In the genomic region with DNA sequence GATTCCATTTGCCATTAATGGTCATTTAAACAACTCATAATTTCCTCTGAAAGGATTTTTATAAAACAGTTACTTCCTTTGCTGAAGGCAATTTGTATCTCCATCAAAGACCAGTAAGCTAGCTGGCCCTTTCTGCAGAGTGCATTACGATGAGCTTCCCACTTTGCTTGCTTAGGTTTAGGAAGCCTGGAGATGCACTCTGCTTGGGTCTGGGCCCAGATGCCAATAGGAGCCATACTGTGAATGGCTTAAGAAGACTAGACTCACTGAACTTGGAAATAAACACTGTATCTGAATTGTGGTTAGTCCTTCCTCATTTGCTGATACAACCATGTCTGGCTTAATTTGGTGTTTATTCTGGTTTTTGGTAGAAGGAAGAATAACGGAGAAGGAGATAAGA, we compare ENCODE assay signal across 15 cellular contexts. TPM values are rescaled to one million over a fixed set of nuclear protein-coding genes. Genes with fewer than 3 reads are reported as not detected.
DNase-seq lines count a peak whose midpoint lies in the region; ATAC-seq and TF ChIP-seq lines count a peak whose summit lies in the region.
"Had no signal": no experiment of that assay in that cellular context is flagged by ENCODE, and none has a peak within 500 bp of the region (broad histone marks: within the 10 kb centered on the region; RNA-seq: fewer than 3 reads in every experiment).

No MANE protein-coding gene starts in this region.

- no peak for ATAC-seq in activated T-cell treated with anti-CD3 and anti-CD28 coated beads, Interleukin-2, amount 50 U/mL, for 4 hours
- no peak for ATAC-seq in stimulated activated naive CD8-positive, alpha-beta T cell treated with anti-CD3 and anti-CD28 coated beads, Interleukin-15, amount 100 ng/mL, for 72 hours

- peak overlapping the region in 3 of 5 experiments; percentile 46 to 97 (median 96) for H3K27ac Mint-ChIP-seq in brain
- peak overlapping the region in 1 of 2 donors; percentile 83 for H3K27ac Mint-ChIP-seq in stimulated activated naive CD8-positive, alpha-beta T cell treated with anti-CD3 and anti-CD28 coated beads, Interleukin-15, amount 100 ng/mL, for 72 hours

- H3F3A ChIP-seq in OCI-LY1 (ENCODE audit: insufficient read depth, low read length): no peaks in the 10 kb centered on the region

- H3K27me3 Mint-ChIP-seq in activated T-cell treated with anti-CD3 and anti-CD28 coated beads, Interleukin-2, amount 50 U/mL, for 4 hours (ENCODE audit: low read depth): no peaks in the 10 kb centered on the region
- peaks cover 3% of the 10 kb centered on the region for H3K27me3 Mint-ChIP-seq in brain
- no peaks in the 10 kb centered on the region for H3K27me3 Mint-ChIP-seq in stimulated activated naive CD8-positive, alpha-beta T cell treated with anti-CD3 and anti-CD28 coated beads, Interleukin-15, amount 100 ng/mL, for 72 hours

- peak overlapping the region; percentile 75 for H3K27ac ChIP-seq in OCI-LY1 (ENCODE audit: low read depth, low read length, poor library complexity, severe bottlenecking)
- H3K27ac ChIP-seq: brain microvascular endothelial cell, SJCRH30, VCaP had no signal

- no peak overlapping the region for H3K4me2 ChIP-seq in OCI-LY1 (ENCODE audit: low read length)

- H3K9me2 ChIP-seq in OCI-LY1 (ENCODE audit: low read depth, low read length): no peaks in the 10 kb centered on the region

- no peak for DNase-seq in activated T-cell treated with anti-CD3 and anti-CD28 coated beads, Interleukin-2, amount 50 U/mL, for 4 hours
- DNase-seq in activated T-cell treated with anti-CD3 and anti-CD28 coated beads, Interleukin-2, amount 50 U/mL, for 48 hours: no peak
- no peak for DNase-seq in stimulated activated naive CD8-positive, alpha-beta T cell treated with anti-CD3 and anti-CD28 coated beads, Interleukin-15, amount 100 ng/mL, for 72 hours
- DNase-seq in D341Med (ENCODE audit: low spot score): no peak
- DNase-seq in T1000 (lab: John Stamatoyannopoulos, UW): no peak
- DNase-seq in GDM1 (lab: John Stamatoyannopoulos, UW): no peak
- DNase-seq: brain microvascular endothelial cell, DMS153, mesendoderm, NCI-H1048, NCI-H226, SJCRH30 had no signal

- H3K4me1 ChIP-seq in OCI-LY1 (ENCODE audit: insufficient read depth, low read length, severe bottlenecking): peaks cover 41% of the 10 kb centered on the region
- H3K4me1 ChIP-seq: SJCRH30 had no signal

- H3K9me3 Mint-ChIP-seq in activated T-cell treated with anti-CD3 and anti-CD28 coated beads, Interleukin-2, amount 50 U/mL, for 4 hours: peaks cover 6% of the 10 kb centered on the region
- H3K9me3 Mint-ChIP-seq in brain: peaks cover 0 to 6% (median 0%) of the 10 kb centered on the region in 5 experiments
- peaks cover 0 to 5% of the 10 kb centered on the region in 2 donors for H3K9me3 Mint-ChIP-seq in stimulated activated naive CD8-positive, alpha-beta T cell treated with anti-CD3 and anti-CD28 coated beads, Interleukin-15, amount 100 ng/mL, for 72 hours

- H4K20me1 ChIP-seq in OCI-LY1 (ENCODE audit: insufficient read depth, low read length): no peaks in the 10 kb centered on the region

- peaks cover 98% of the 10 kb centered on the region for H3K4me1 Mint-ChIP-seq in activated T-cell treated with anti-CD3 and anti-CD28 coated beads, Interleukin-2, amount 50 U/mL, for 4 hours (ENCODE audit: low read depth)
- peaks cover 67% of the 10 kb centered on the region for H3K4me1 Mint-ChIP-seq in brain
- H3K4me1 Mint-ChIP-seq in stimulated activated naive CD8-positive, alpha-beta T cell treated with anti-CD3 and anti-CD28 coated beads, Interleukin-15, amount 100 ng/mL, for 72 hours: peaks cover 91% of the 10 kb centered on the region

- no peaks in the 10 kb centered on the region for H3K27me3 ChIP-seq in OCI-LY1 (ENCODE audit: insufficient read depth, low read length)
- H3K27me3 ChIP-seq: brain microvascular endothelial cell, SJCRH30 had no signal

- no peaks in the 10 kb centered on the region for H3K79me2 ChIP-seq in OCI-LY1 (ENCODE audit: insufficient read depth, low read length)

- peaks cover 33% of the 10 kb centered on the region for H3K36me3 ChIP-seq in OCI-LY1 (ENCODE audit: insufficient read depth, low read length)
- H3K36me3 ChIP-seq: brain microvascular endothelial cell had no signal

- no peak overlapping the region for H2AFZ ChIP-seq in OCI-LY1 (ENCODE audit: low read length)

- TF ChIP-seq CTCF in OCI-LY1 (IDR thresholded peaks at IDR 0.05; ENCODE audit: low read length) (no peak), brain (conservative IDR thresholded peaks at IDR 0.05) (no peak)

- no peak overlapping the region for H3K9ac ChIP-seq in OCI-LY1 (ENCODE audit: low read length)

- peak overlapping the region; percentile 59 for H3K4me3 Mint-ChIP-seq in activated T-cell treated with anti-CD3 and anti-CD28 coated beads, Interleukin-2, amount 50 U/mL, for 4 hours
- peak overlapping the region in 1 of 5 experiments; percentile 28 for H3K4me3 Mint-ChIP-seq in brain
- H3K4me3 Mint-ChIP-seq in stimulated activated naive CD8-positive, alpha-beta T cell treated with anti-CD3 and anti-CD28 coated beads, Interleukin-15, amount 100 ng/mL, for 72 hours: peak overlapping the region; percentile 73 to 80

- H3K36me3 Mint-ChIP-seq in activated T-cell treated with anti-CD3 and anti-CD28 coated beads, Interleukin-2, amount 50 U/mL, for 4 hours (ENCODE audit: insufficient read depth): peaks cover 57% of the 10 kb centered on the region
- peaks cover 59% of the 10 kb centered on the region for H3K36me3 Mint-ChIP-seq in brain

- H3K9me3 ChIP-seq in OCI-LY1 (ENCODE audit: low read length): no peaks in the 10 kb centered on the region
- H3K9me3 ChIP-seq: SJCRH30 had no signal

- no peak overlapping the region for H3K4me3 ChIP-seq in OCI-LY1 (ENCODE audit: low read depth, low read length, poor library complexity, severe bottlenecking)
- H3K4me3 ChIP-seq: SJCRH30 had no signal

RNA-seq across cellular contexts. Expression of a gene that starts 38.0 kb away (rescaled TPM):
- 10 to 100 TPM; 24.6 to 25.5 (median 24.8) TPM for total RNA-seq in activated T-cell treated with anti-CD3 and anti-CD28 coated beads, Interleukin-2, amount 50 U/mL, for 4 hours
- polyA plus RNA-seq in brain (ENCODE audit: insufficient read depth, low read depth, low replicate concordance): 3.7 TPM

RNA-seq across cellular contexts. Expression of a gene that starts 38.3 kb away (rescaled TPM):
- 10 to 100 TPM; 30.2 to 37.9 (median 33.4) TPM for total RNA-seq in activated T-cell treated with anti-CD3 and anti-CD28 coated beads, Interleukin-2, amount 50 U/mL, for 4 hours
- polyA plus RNA-seq in brain (ENCODE audit: insufficient read depth, low read depth, low replicate concordance): 5.8 TPM
